Comparison of ENCODE assay signal across 9 cellular contexts in the genomic region with DNA sequence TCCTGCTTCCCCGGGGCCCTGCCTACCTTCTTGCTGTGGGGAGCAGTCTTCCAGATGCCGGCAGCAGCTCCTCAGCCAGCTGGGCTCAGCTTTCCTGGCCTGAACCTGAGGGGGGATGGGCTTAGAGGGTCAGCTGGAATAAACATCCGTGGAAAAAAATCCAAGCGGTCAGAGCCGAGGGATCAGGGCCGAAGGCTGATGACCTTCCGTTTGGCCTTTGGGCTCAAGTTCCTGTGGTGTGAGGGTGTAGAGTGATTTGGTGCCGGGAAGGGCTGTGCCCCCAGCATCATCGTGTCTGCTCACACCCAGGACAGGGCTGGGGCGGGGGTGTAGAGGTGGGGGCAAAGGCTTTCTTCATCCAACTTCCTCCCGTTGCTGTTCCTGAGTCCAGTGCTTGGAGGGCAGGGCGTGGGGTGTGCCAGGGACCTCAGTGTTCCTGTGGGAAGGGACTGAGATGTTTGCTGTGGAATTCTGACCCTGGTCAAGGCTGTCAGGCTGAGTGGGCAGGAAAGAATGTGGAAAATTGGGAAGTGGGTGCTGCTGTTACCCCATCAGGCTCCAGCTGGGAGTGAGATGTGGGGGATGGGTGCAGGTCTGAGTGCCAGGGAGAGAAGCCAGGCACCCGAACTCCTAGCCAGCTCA. TPM values are rescaled to one million over a fixed set of nuclear protein-coding genes. Genes with fewer than 3 reads are reported as not detected.
DNase-seq lines count a peak whose midpoint lies in the region; ATAC-seq and TF ChIP-seq lines count a peak whose summit lies in the region.
"Had no signal": no experiment of that assay in that cellular context is flagged by ENCODE, and none has a peak within 500 bp of the region (broad histone marks: within the 10 kb centered on the region; RNA-seq: fewer than 3 reads in every experiment).

No MANE protein-coding gene starts in this region.

- in situ Hi-C loops in gastrocnemius medialis (cut with MboI; ENCODE audit: low sequenced_read_pairs in 4 of 4), result loop anchor here (5.0 to 10.0 kb wide), 2 partner anchors 55 to 57 kb away; no protein-coding TSS in a partner anchor

- H3K9me3 ChIP-seq in DOHH2 (ENCODE audit: control insufficient read depth, insufficient read depth, low read length) (no peaks in the 10 kb centered on the region), adrenal gland (replicated peaks in 1 of 3) (no peaks in the 10 kb centered on the region), gastrocnemius medialis (no peaks in the 10 kb centered on the region)

- H3F3A ChIP-seq in DOHH2 (ENCODE audit: control insufficient read depth, insufficient read depth), result no peaks in the 10 kb centered on the region

- 0 out of 2 replicates have a peak, but pooled peaks cover 5% of the 10 kb centered on the region for H4K20me1 ChIP-seq in DOHH2 (ENCODE audit: control insufficient read depth, insufficient read depth, low read depth, low read length)

- peaks cover 4% of the 10 kb centered on the region; the same call in 1 of the 2 replicates for H3K79me2 ChIP-seq in DOHH2 (ENCODE audit: control insufficient read depth, low read length)

- H3K4me3 ChIP-seq in DOHH2 (ENCODE audit: low read length) (no peak overlapping the region), adrenal gland (no peak overlapping the region), gastrocnemius medialis (no peak overlapping the region)

- peak overlapping the region; percentile 68 for H3K4me2 ChIP-seq in DOHH2 (ENCODE audit: low read length)

- intact Hi-C loops in adrenal gland (cut with DNase I) (loop anchor here (5.0 kb wide), 1 partner anchor 55 kb away; no protein-coding TSS in a partner anchor), gastrocnemius medialis (cut with DNase I; ENCODE audit: low total_unique reads) (no loop called here)

- H3K27me3 ChIP-seq in DOHH2 (ENCODE audit: control insufficient read depth, low read length) (no peaks in the 10 kb centered on the region), adrenal gland (no peaks in the 10 kb centered on the region), gastrocnemius medialis (no peaks in the 10 kb centered on the region)

- DNase-seq in adrenal gland (peak in 4 of 7 donors; percentile 29 to 69 (median 38)), hepatic stellate cell (ENCODE audit: low spot score) (peak; percentile 79), gastrocnemius medialis (peak in 1 of 2 donors; percentile 53), SW480 (ENCODE audit: low spot score) (no peak), NAMALWA (ENCODE audit: low spot score) (no peak), dedifferentiated amniotic fluid mesenchymal stem cell (ENCODE audit: extremely low spot score) (no peak)

- H3K9me2 ChIP-seq in DOHH2 (replicated peaks; ENCODE audit: control insufficient read depth, low read length), result no peaks in the 10 kb centered on the region

- ATAC-seq in gastrocnemius medialis (peak; percentile 14 to 32), SK-N-SH treated with all-trans-retinoic acid at 6 μM for 48 hours (no peak; the same call in 2 of the 3 replicates)

- H3K36me3 ChIP-seq in DOHH2 (ENCODE audit: control insufficient read depth, low read length) (peaks cover 16% of the 10 kb centered on the region), adrenal gland (replicated peaks in 1 of 2) (peaks cover 0 to 21% of the 10 kb centered on the region in 2 donors), gastrocnemius medialis (peaks cover 0 to 10% of the 10 kb centered on the region in 2 donors)

- H3K4me1 ChIP-seq in DOHH2 (ENCODE audit: control insufficient read depth, low read length) (peaks cover 36% of the 10 kb centered on the region), adrenal gland (replicated peaks in 1 of 2) (peaks cover 3 to 12% of the 10 kb centered on the region in 2 donors), gastrocnemius medialis (peaks cover 43 to 52% of the 10 kb centered on the region in 2 donors)

- TF ChIP-seq POLR2A in adrenal gland (IDR thresholded peaks at IDR 0.05) (no peak), gastrocnemius medialis (IDR thresholded peaks at IDR 0.05) (no peak)

- 20 to 45% (median 34%) methylated on average over 12 to 13 of the region's 13 CpGs for WGBS in adrenal gland, 4 donors

- no peak for TF ChIP-seq CTCF in DOHH2 (IDR thresholded peaks at IDR 0.05; ENCODE audit: low read depth, low read length, poor library complexity, severe bottlenecking)
- TF ChIP-seq CTCF in adrenal gland (IDR thresholded peaks at IDR 0.05), result no peak
- TF ChIP-seq CTCF in gastrocnemius medialis (IDR thresholded peaks at IDR 0.05 in 4 of 5, conservative IDR thresholded peaks at IDR 0.05 in 1 of 5), result no peak

- no peak overlapping the region for H3K27ac ChIP-seq in DOHH2 (ENCODE audit: low read depth, low read length)
- peak overlapping the region in 2 of 5 donors; percentile 65 to 83 for H3K27ac ChIP-seq in adrenal gland
- H3K27ac ChIP-seq in gastrocnemius medialis, result peak overlapping the region; percentile 56 to 77 (median 67)

TF ChIP-seq in SK-N-SH treated with all-trans-retinoic acid at 6 μM for 48 hours, 23 proteins besides CTCF, POLR2A, EP300 and RAD21:
- TF ChIP-seq OSR1 (CRISPR knock-in tag; IDR thresholded peaks at IDR 0.05), result no peak
- TF ChIP-seq, protein P1, sequence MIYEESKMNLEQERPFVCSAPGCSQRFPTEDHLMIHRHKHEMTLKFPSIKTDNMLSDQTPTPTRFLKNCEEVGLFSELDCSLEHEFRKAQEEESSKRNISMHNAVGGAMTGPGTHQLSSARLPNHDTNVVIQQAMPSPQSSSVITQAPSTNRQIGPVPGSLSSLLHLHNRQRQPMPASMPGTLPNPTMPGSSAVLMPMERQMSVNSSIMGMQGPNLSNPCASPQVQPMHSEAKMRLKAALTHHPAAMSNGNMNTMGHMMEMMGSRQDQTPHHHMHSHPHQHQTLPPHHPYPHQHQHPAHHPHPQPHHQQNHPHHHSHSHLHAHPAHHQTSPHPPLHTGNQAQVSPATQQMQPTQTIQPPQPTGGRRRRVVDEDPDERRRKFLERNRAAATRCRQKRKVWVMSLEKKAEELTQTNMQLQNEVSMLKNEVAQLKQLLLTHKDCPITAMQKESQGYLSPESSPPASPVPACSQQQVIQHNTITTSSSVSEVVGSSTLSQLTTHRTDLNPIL (CRISPR knock-in tag; IDR thresholded peaks at IDR 0.05; ENCODE audit: low read depth), result no peak
- TF ChIP-seq, protein P2, sequence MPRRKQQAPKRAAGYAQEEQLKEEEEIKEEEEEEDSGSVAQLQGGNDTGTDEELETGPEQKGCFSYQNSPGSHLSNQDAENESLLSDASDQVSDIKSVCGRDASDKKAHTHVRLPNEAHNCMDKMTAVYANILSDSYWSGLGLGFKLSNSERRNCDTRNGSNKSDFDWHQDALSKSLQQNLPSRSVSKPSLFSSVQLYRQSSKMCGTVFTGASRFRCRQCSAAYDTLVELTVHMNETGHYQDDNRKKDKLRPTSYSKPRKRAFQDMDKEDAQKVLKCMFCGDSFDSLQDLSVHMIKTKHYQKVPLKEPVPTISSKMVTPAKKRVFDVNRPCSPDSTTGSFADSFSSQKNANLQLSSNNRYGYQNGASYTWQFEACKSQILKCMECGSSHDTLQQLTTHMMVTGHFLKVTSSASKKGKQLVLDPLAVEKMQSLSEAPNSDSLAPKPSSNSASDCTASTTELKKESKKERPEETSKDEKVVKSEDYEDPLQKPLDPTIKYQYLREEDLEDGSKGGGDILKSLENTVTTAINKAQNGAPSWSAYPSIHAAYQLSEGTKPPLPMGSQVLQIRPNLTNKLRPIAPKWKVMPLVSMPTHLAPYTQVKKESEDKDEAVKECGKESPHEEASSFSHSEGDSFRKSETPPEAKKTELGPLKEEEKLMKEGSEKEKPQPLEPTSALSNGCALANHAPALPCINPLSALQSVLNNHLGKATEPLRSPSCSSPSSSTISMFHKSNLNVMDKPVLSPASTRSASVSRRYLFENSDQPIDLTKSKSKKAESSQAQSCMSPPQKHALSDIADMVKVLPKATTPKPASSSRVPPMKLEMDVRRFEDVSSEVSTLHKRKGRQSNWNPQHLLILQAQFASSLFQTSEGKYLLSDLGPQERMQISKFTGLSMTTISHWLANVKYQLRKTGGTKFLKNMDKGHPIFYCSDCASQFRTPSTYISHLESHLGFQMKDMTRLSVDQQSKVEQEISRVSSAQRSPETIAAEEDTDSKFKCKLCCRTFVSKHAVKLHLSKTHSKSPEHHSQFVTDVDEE (CRISPR knock-in tag; IDR thresholded peaks at IDR 0.05), result no peak
- no peak for TF ChIP-seq ESRRG (CRISPR knock-in tag; IDR thresholded peaks at IDR 0.05)
- TF ChIP-seq ARNTL (CRISPR knock-in tag; IDR thresholded peaks at IDR 0.05; ENCODE audit: borderline replicate concordance, low read depth), result no peak
- TF ChIP-seq RARB (CRISPR knock-in tag; IDR thresholded peaks at IDR 0.05), result no peak
- no peak for TF ChIP-seq TOX (CRISPR knock-in tag; IDR thresholded peaks at IDR 0.05; ENCODE audit: borderline replicate concordance)
- no peak for TF ChIP-seq SNAI2 (CRISPR knock-in tag; IDR thresholded peaks at IDR 0.05)
- TF ChIP-seq TCF4 (CRISPR knock-in tag; IDR thresholded peaks at IDR 0.05; ENCODE audit: borderline replicate concordance), result no peak
- no peak for TF ChIP-seq CSDC2 (CRISPR knock-in tag; IDR thresholded peaks at IDR 0.05)
- TF ChIP-seq, protein P3, sequence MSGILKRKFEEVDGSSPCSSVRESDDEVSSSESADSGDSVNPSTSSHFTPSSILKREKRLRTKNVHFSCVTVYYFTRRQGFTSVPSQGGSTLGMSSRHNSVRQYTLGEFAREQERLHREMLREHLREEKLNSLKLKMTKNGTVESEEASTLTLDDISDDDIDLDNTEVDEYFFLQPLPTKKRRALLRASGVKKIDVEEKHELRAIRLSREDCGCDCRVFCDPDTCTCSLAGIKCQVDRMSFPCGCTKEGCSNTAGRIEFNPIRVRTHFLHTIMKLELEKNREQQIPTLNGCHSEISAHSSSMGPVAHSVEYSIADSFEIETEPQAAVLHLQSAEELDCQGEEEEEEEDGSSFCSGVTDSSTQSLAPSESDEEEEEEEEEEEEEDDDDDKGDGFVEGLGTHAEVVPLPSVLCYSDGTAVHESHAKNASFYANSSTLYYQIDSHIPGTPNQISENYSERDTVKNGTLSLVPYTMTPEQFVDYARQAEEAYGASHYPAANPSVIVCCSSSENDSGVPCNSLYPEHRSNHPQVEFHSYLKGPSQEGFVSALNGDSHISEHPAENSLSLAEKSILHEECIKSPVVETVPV (CRISPR knock-in tag; IDR thresholded peaks at IDR 0.05), result no peak
- no peak for TF ChIP-seq ZNF70 (CRISPR knock-in tag; IDR thresholded peaks at IDR 0.05)
- TF ChIP-seq BACH2 (CRISPR knock-in tag; IDR thresholded peaks at IDR 0.05; ENCODE audit: borderline replicate concordance), result no peak
- TF ChIP-seq PPARA (CRISPR knock-in tag; IDR thresholded peaks at IDR 0.05; ENCODE audit: borderline replicate concordance), result no peak

RNA-seq across cellular contexts. Expression of a gene that starts 2.6 kb away (rescaled TPM):
- 1 to 10 TPM in 1 of 8 donors, under 1 TPM in 2, not detected in 5; 0.54 to 2.1 (median 0.83) TPM for total RNA-seq in adrenal gland
- under 1 TPM in 1 of 3 donors, not detected in 2; 0.10 TPM for polyA plus RNA-seq in adrenal gland
- total RNA-seq in gastrocnemius medialis, result not detected
- total RNA-seq: endothelial cell of umbilical vein had no signal
- polyA plus RNA-seq: endothelial cell of umbilical vein had no signal

RNA-seq across cellular contexts. Expression of a gene that starts 12.4 kb away (rescaled TPM):
- total RNA-seq in adrenal gland (10 to 100 TPM; 28.8 to 60.4 (median 38.6) TPM), gastrocnemius medialis (10 to 100 TPM; 23.3 to 49.4 (median 37.3) TPM)
- 10 to 100 TPM; 20.9 to 28.6 (median 27.1) TPM for polyA plus RNA-seq in adrenal gland

RNA-seq across cellular contexts. Expression of a gene that starts 30.9 kb away (rescaled TPM):
- 100 to 1,000 TPM in 5 of 8 donors, 10 to 100 TPM in 3; 49.5 to 854 (median 185) TPM for total RNA-seq in adrenal gland
- polyA plus RNA-seq in adrenal gland, result 100 to 1,000 TPM in 2 of 3 donors, 10 to 100 TPM in 1; 34.5 to 499 (median 282) TPM
- total RNA-seq in gastrocnemius medialis, result 100 to 1,000 TPM in 2 of 4 donors, 10 to 100 TPM in 2; 36.3 to 248 (median 90.1) TPM

Comparison
In these comparisons a context has a peak if more than half of its experiments do, and no peak if none do; other contexts are left out.
1. DNase-seq: peak in adrenal gland (4 of 7) and hepatic stellate cell (single experiment); none in SW480 (single experiment), NAMALWA (single experiment) and dedifferentiated amniotic fluid mesenchymal stem cell (single experiment).